In genomic region chr20:33685328-33686007, GRCh38 we compare ENCODE assay signal across 8 cellular contexts. TPM values are rescaled to one million over a fixed set of nuclear protein-coding genes. Genes with fewer than 3 reads are reported as not detected.
A peak's percentile ranks its signal among the peaks of the same experiment; 100 is the strongest.
DNase-seq lines count a peak whose midpoint lies in the region; ATAC-seq and TF ChIP-seq lines count a peak whose summit lies in the region.

No MANE protein-coding gene starts in this region.

- H3K9me3 ChIP-seq in SU-DHL-6 (ENCODE audit: insufficient read depth, low read length) (no peaks in the 10 kb centered on the region), duodenal mucosa (ENCODE audit: control insufficient read depth in 1 of 2, low read length in 2 of 2) (no peaks in the 10 kb centered on the region), neural cell (ENCODE audit: low read length) (no peaks in the 10 kb centered on the region)

- H3F3A ChIP-seq in SU-DHL-6 (ENCODE audit: insufficient read depth) (peaks cover 51% of the 10 kb centered on the region), neural cell (ENCODE audit: insufficient read depth, low read length, poor library complexity, severe bottlenecking) (no peaks in the 10 kb centered on the region)

- no peaks in the 10 kb centered on the region for H3K27me3 ChIP-seq in SU-DHL-6 (ENCODE audit: low read length)
- H3K27me3 ChIP-seq in duodenal mucosa (ENCODE audit: control insufficient read depth in 1 of 2, insufficient read depth in 2 of 2, low read length in 2 of 2) = no peaks in the 10 kb centered on the region
- H3K27me3 ChIP-seq in neural cell (ENCODE audit: insufficient read depth, low read depth, low read length) = no peaks in the 10 kb centered on the region

- H3K4me1 ChIP-seq in duodenal mucosa (ENCODE audit: control insufficient read depth in 1 of 2, insufficient read depth in 2 of 2, low read length in 2 of 2) = peaks cover 17 to 19% of the 10 kb centered on the region in 2 donors

- H3K9ac ChIP-seq in SU-DHL-6 (ENCODE audit: low read length) (peak overlapping the region; percentile 67), duodenal mucosa (ENCODE audit: low read depth in 1 of 2, low read length in 2 of 2) (peak overlapping the region; percentile 26 to 66), neural cell (ENCODE audit: low read length) (peak overlapping the region; percentile 12)

- H3K79me2 ChIP-seq in SU-DHL-6 (ENCODE audit: insufficient read depth, low read length) (peaks cover 46% of the 10 kb centered on the region), neural cell (replicated peaks; ENCODE audit: insufficient read depth, low read length) (peaks cover 10% of the 10 kb centered on the region)

- TF ChIP-seq RAD21 in neural cell (conservative IDR thresholded peaks at IDR 0.05) = no peak

- peak; percentile 68 for DNase-seq in NK-92 treated with Interleukin-12 subunit alpha and Interleukin-12 subunit beta, amount 100 ng/mL, for 24 hours (lab: John Stamatoyannopoulos, UW)
- DNase-seq in NK-92 (lab: John Stamatoyannopoulos, UW; ENCODE audit: unreplicated experiment) (no peak), KBM-7 (peak; percentile 54), hippocampal formation (lab: John Stamatoyannopoulos, UW) (no peak)

- TF ChIP-seq CTCF in SU-DHL-6 (IDR thresholded peaks at IDR 0.05; ENCODE audit: insufficient read depth, low read length, poor library complexity, severe bottlenecking) (no peak), neural cell (IDR thresholded peaks at IDR 0.05; ENCODE audit: poor library complexity, severe bottlenecking) (no peak)

- H3K4me2 ChIP-seq in SU-DHL-6 (ENCODE audit: low read depth, low read length, poor library complexity, severe bottlenecking) (peak overlapping the region; percentile 80), neural cell (ENCODE audit: low read length) (no peak overlapping the region)

- ATAC-seq in GM21723 (IDR thresholded peaks at IDR 0.05; ENCODE audit: unreplicated experiment) = peak; percentile 47

- in situ Hi-C loops in KBM-7 (cut with MboI; ENCODE audit: low pct_unique_long_range_greater_than_20kb, low sequenced_read_pairs) = no loop called here

- H3K4me3 ChIP-seq in SU-DHL-6 (ENCODE audit: insufficient read depth, low read length, poor library complexity, severe bottlenecking) = peak overlapping the region; percentile 69
- peak overlapping the region; percentile 53 to 68 for H3K4me3 ChIP-seq in duodenal mucosa (ENCODE audit: low read depth in 1 of 2, low read length in 2 of 2)
- H3K4me3 ChIP-seq in neural cell (ENCODE audit: low read length) = peak overlapping the region; percentile 59

- H2AFZ ChIP-seq in SU-DHL-6 (ENCODE audit: low read depth, low read length, severe bottlenecking) (no peak overlapping the region), neural cell (ENCODE audit: low read depth, low read length) (no peak overlapping the region)

- H3K27ac ChIP-seq in SU-DHL-6 (ENCODE audit: low read depth, low read length) (peak overlapping the region; percentile 94), duodenal mucosa (ENCODE audit: low read depth, low read length) (no peak overlapping the region), neural cell (ENCODE audit: low read length) (no peak overlapping the region)

- H4K20me1 ChIP-seq in SU-DHL-6 (ENCODE audit: low read depth, low read length) = no peaks in the 10 kb centered on the region
- no peaks in the 10 kb centered on the region for H4K20me1 ChIP-seq in neural cell (ENCODE audit: insufficient read depth)

- TF ChIP-seq EP300 in neural cell (conservative IDR thresholded peaks at IDR 0.05; ENCODE audit: poor library complexity, severe bottlenecking) = no peak

- no peaks in the 10 kb centered on the region for H3K36me3 ChIP-seq in SU-DHL-6 (ENCODE audit: low read length)
- no peaks in the 10 kb centered on the region for H3K36me3 ChIP-seq in duodenal mucosa (ENCODE audit: control insufficient read depth in 1 of 2, insufficient read depth in 2 of 2, low read length in 2 of 2)
- no peaks in the 10 kb centered on the region for H3K36me3 ChIP-seq in neural cell (ENCODE audit: insufficient read depth, low read length)

- H3K9me2 ChIP-seq in SU-DHL-6 (replicated peaks; ENCODE audit: insufficient read depth, low read length) (no peaks in the 10 kb centered on the region), neural cell (ENCODE audit: insufficient read depth, low read length) (no peaks in the 10 kb centered on the region)

TF ChIP-seq in neural cell, 6 proteins besides CTCF, POLR2A, EP300 and RAD21:
- TF ChIP-seq MXI1 (conservative IDR thresholded peaks at IDR 0.05; ENCODE audit: poor library complexity, severe bottlenecking) = no peak
- no peak for TF ChIP-seq POLR2AphosphoS5 (IDR thresholded peaks at IDR 0.05)
- no peak for TF ChIP-seq EZH2 (IDR thresholded peaks at IDR 0.05; ENCODE audit: borderline replicate concordance, insufficient read depth, low read length, poor library complexity, severe bottlenecking)

RNA-seq across cellular contexts. Expression of gene E2F1, which starts 0.7 kb away (rescaled TPM):
- polyA plus RNA-seq in neural cell = 1.8 and 2.3 TPM in 2 replicates
- 1.5 and 2.0 TPM in 2 replicates for polyA minus RNA-seq in neural cell

RNA-seq across cellular contexts. Expression of gene NECAB3, which starts 11.2 kb away (rescaled TPM):
- polyA plus RNA-seq in neural cell = 20.3 and 21.4 TPM in 2 replicates
- 17.0 and 23.4 TPM in 2 replicates for polyA minus RNA-seq in neural cell

RNA-seq across cellular contexts. Expression of gene ACTL10, which starts 18.7 kb away (rescaled TPM):
- not detected in 2 replicates for polyA plus RNA-seq in neural cell
- not detected in 2 replicates for polyA minus RNA-seq in neural cell

RNA-seq across cellular contexts. Expression of gene C20orf144, which starts 23.3 kb away (rescaled TPM):
- polyA plus RNA-seq in neural cell = not detected in 2 replicates
- 0.23 and 0.49 TPM in 2 replicates for polyA minus RNA-seq in neural cell

RNA-seq across cellular contexts. Expression of gene PXMP4, which starts 34.6 kb away (rescaled TPM):
- polyA plus RNA-seq in neural cell = 0.78 and 3.1 TPM in 2 replicates
- 1.7 and 2.9 TPM in 2 replicates for polyA minus RNA-seq in neural cell

Comparison
In these comparisons a context has a peak if more than half of its experiments do, and no peak if none do; other contexts are left out.
1. DNase-seq: peak in NK-92 treated with Interleukin-12 subunit alpha and Interleukin-12 subunit beta, amount 100 ng/mL, for 24 hours (single experiment) and KBM-7 (single experiment); none in NK-92 (single experiment) and hippocampal formation (0 of 2).
2. H3K9ac ChIP-seq: peak in every context shown above with its lines; median percentile 67 in SU-DHL-6; 46 in duodenal mucosa; 12 in neural cell.
3. Peak in every context shown above with its lines, with median percentiles within 50 percentile points of each other: H3K4me3 ChIP-seq.